In the genomic region with DNA sequence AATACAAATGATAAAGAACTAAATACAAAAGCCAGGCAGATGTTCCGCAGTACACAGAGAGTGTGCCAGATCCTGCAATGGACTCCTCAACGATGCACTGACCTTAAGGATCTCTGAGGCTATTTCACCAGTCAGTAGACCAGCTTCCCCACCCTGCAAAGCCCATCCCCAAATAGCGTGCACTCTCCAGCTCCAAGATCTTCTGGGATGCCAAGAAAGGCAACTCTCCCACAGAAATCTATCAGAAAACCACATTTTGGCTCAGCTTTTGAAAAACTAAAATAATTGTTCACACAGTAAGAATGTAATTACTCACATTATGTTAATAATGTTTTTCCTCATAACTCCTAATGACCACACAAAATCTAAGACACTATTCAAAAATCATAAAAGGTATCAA, we compare ENCODE assay signal across 27 cellular contexts.
A peak's percentile ranks its signal among the peaks of the same experiment; 100 is the strongest.
DNase-seq lines count a peak whose midpoint lies in the region; ATAC-seq, FAIRE-seq and TF ChIP-seq lines count a peak whose summit lies in the region.
"Had no signal": no experiment of that assay in that cellular context is flagged by ENCODE, and none has a peak within 500 bp of the region (broad histone marks: within the 10 kb centered on the region; RNA-seq: fewer than 3 reads in every experiment).

No MANE protein-coding gene starts in this region.

- H3K4me1 ChIP-seq in SK-N-SH (ENCODE audit: control insufficient read depth in 1 of 2, insufficient read depth in 2 of 2, low read depth in 1 of 2, low read length in 1 of 2) (peaks cover 12 to 19% of the 10 kb centered on the region in 2 experiments; a peak in 3 of 4 replicates), lower lobe of right lung (peaks cover 29% of the 10 kb centered on the region), upper lobe of left lung (peaks cover 3 to 20% (median 12%) of the 10 kb centered on the region in 4 donors)

- peaks cover 10% of the 10 kb centered on the region for H3K4me1 Mint-ChIP-seq in progenitor cell of endocrine pancreas (ENCODE audit: low read depth)
- peaks cover 20% of the 10 kb centered on the region for H3K4me1 Mint-ChIP-seq in activated CD8-positive, alpha-beta T cell treated with anti-CD3 and anti-CD28 coated beads for 36 hours (ENCODE audit: low read depth)

- no peak for FAIRE-seq in urothelium cell line (lab: Jason Lieb, UNC)
- FAIRE-seq: GM18507 had no signal

- H4K20me1 ChIP-seq in SK-N-SH (ENCODE audit: insufficient read depth), result peaks cover 60% of the 10 kb centered on the region

- intact Hi-C loops in lower lobe of right lung (cut with DNase I), result no loop called here
- intact Hi-C loops in activated CD8-positive, alpha-beta T cell treated with anti-CD3 and anti-CD28 coated beads for 36 hours (cut with micrococcal nuclease), result no loop called here

- H3K9me3 ChIP-seq in SK-N-SH, result no peaks in the 10 kb centered on the region
- H3K9me3 ChIP-seq in lower lobe of right lung, result no peaks in the 10 kb centered on the region
- no peaks in the 10 kb centered on the region for H3K9me3 ChIP-seq in upper lobe of left lung
- H3K9me3 ChIP-seq: BE2C had no signal

- H3K27ac ChIP-seq in SK-N-SH (ENCODE audit: low read depth in 2 of 2, low read length in 1 of 2), result peak overlapping the region in 1 of 2 experiments; percentile 20; a peak in 1 of 4 replicates
- H3K27ac ChIP-seq in lower lobe of right lung, result peak overlapping the region; percentile 47
- H3K27ac ChIP-seq in upper lobe of left lung, result peak overlapping the region in 3 of 4 donors; percentile 5 to 32 (median 23)
- H3K27ac ChIP-seq: 22Rv1, KMS-11, RWPE1 had no signal

- H3K27ac Mint-ChIP-seq in progenitor cell of endocrine pancreas, result peak overlapping the region; percentile 11
- H3K27ac Mint-ChIP-seq in activated CD8-positive, alpha-beta T cell treated with anti-CD3 and anti-CD28 coated beads for 36 hours, result no peak overlapping the region
- H3K27ac Mint-ChIP-seq: CD14-positive monocyte, GM23338 had no signal

- no peak overlapping the region for H2AFZ ChIP-seq in SK-N-SH (ENCODE audit: low read depth)
- H2AFZ ChIP-seq: GM23338 had no signal

- H3K4me3 ChIP-seq in SK-N-SH (ENCODE audit: low read depth in 2 of 2, low read length in 1 of 2) (no peak overlapping the region), lower lobe of right lung (no peak overlapping the region), upper lobe of left lung (no peak overlapping the region)
- H3K4me3 ChIP-seq: GM23338 had no signal

- H3K9me2 ChIP-seq in SK-N-SH, result no peaks in the 10 kb centered on the region

- CTCF ChIA-PET in SK-N-SH (lab: Yijun Ruan, JAX), result interaction anchor here (1.1 kb wide), 1 partner anchor 15 kb away, joined by 3 read pairs; no protein-coding TSS in a partner anchor
- CTCF ChIA-PET in activated CD8-positive, alpha-beta T cell treated with anti-CD3 and anti-CD28 coated beads for 36 hours (lab: Charles Lee), result no interaction called here

- no peak for TF ChIP-seq RAD21 in SK-N-SH (IDR thresholded peaks at IDR 0.05; ENCODE audit: low read length)

- H3K9ac ChIP-seq in SK-N-SH, result no peak overlapping the region
- H3K9ac ChIP-seq: KMS-11 had no signal

- H3K4me3 Mint-ChIP-seq in progenitor cell of endocrine pancreas (ENCODE audit: low read depth), result no peak overlapping the region
- H3K4me3 Mint-ChIP-seq in activated CD8-positive, alpha-beta T cell treated with anti-CD3 and anti-CD28 coated beads for 36 hours, result no peak overlapping the region
- H3K4me3 Mint-ChIP-seq: CD14-positive monocyte; CD8-positive, alpha-beta memory T cell; GM23338 had no signal

- H3K4me2 ChIP-seq in SK-N-SH, result no peak overlapping the region
- H3K4me2 ChIP-seq: GM23338, KMS-11 had no signal

- no peak for ATAC-seq in SK-N-SH treated with all-trans-retinoic acid at 6 μM for 48 hours
- ATAC-seq in lower lobe of right lung, result no peak
- no peak for ATAC-seq in upper lobe of left lung (ENCODE audit: low FRiP score in 2 of 2)
- ATAC-seq in activated CD8-positive, alpha-beta T cell treated with anti-CD3 and anti-CD28 coated beads for 36 hours, result no peak
- ATAC-seq in HG03159 (IDR thresholded peaks at IDR 0.05; ENCODE audit: unreplicated experiment), result no peak
- ATAC-seq: GM23338, Panc1 had no signal

- no peak for TF ChIP-seq POLR2A in upper lobe of left lung (IDR thresholded peaks at IDR 0.05)

- H3K36me3 ChIP-seq in SK-N-SH (replicated peaks in 1 of 2; ENCODE audit: control insufficient read depth in 1 of 2, insufficient read depth in 2 of 2, low read length in 1 of 2) (peaks cover 6 to 13% of the 10 kb centered on the region in 2 experiments), lower lobe of right lung (peaks cover 4% of the 10 kb centered on the region), upper lobe of left lung (peaks cover 0 to 5% (median 0%) of the 10 kb centered on the region in 4 donors)

- peaks cover 93% of the 10 kb centered on the region for H3K79me2 ChIP-seq in SK-N-SH (ENCODE audit: insufficient read depth)

- peaks cover 12% of the 10 kb centered on the region for H3K36me3 Mint-ChIP-seq in progenitor cell of endocrine pancreas (ENCODE audit: insufficient read depth)
- H3K36me3 Mint-ChIP-seq in activated CD8-positive, alpha-beta T cell treated with anti-CD3 and anti-CD28 coated beads for 36 hours (ENCODE audit: low read depth), result peaks cover 25% of the 10 kb centered on the region

- 96% methylated on average over 3 of the region's 3 CpGs for WGBS in SK-N-SH (ENCODE audit: low lambda C conversion rate)
- WGBS in upper lobe of left lung, 2 donors, result 84 to 97% methylated on average over 3 of the region's 3 CpGs

- H3F3A ChIP-seq in SK-N-SH (replicated peaks; ENCODE audit: insufficient read depth), result peaks cover 8% of the 10 kb centered on the region

- no peaks in the 10 kb centered on the region for H3K27me3 ChIP-seq in SK-N-SH (ENCODE audit: insufficient read depth)
- H3K27me3 ChIP-seq in lower lobe of right lung (ENCODE audit: low read depth), result no peaks in the 10 kb centered on the region
- H3K27me3 ChIP-seq in upper lobe of left lung, result no peaks in the 10 kb centered on the region
- H3K27me3 ChIP-seq: BE2C had no signal

- H3K27me3 Mint-ChIP-seq in progenitor cell of endocrine pancreas, result no peaks in the 10 kb centered on the region
- H3K27me3 Mint-ChIP-seq in activated CD8-positive, alpha-beta T cell treated with anti-CD3 and anti-CD28 coated beads for 36 hours, result no peaks in the 10 kb centered on the region
- H3K27me3 Mint-ChIP-seq: CD8-positive, alpha-beta memory T cell had no signal

- DNase-seq in SK-N-SH (no peak), lower lobe of right lung (no peak), progenitor cell of endocrine pancreas (ENCODE audit: low spot score, unreplicated experiment) (no peak), upper lobe of left lung (no peak), urothelium cell line (ENCODE audit: low spot score) (no peak)
- DNase-seq in activated CD8-positive, alpha-beta T cell treated with anti-CD3 and anti-CD28 coated beads for 36 hours, result no peak
- DNase-seq: BE2C; Calu3; CD8-positive, alpha-beta memory T cell; DMS153; DND-41; HCEC 1CT; IMR-90; MM.1S; NCI-H2029 treated with DMSO at 0.1 percent for 48 hours; NCI-H2227 treated with DMSO at 0.1 percent for 48 hours; NCI-H526 treated with DMSO at 0.1 percent for 48 hours; SHP77 had no signal

- POLR2A ChIA-PET in SK-N-SH (lab: Yijun Ruan, JAX), result no interaction called here
- POLR2A ChIA-PET in activated CD8-positive, alpha-beta T cell treated with anti-CD3 and anti-CD28 coated beads for 36 hours (lab: Charles Lee), result no interaction called here

- TF ChIP-seq EP300 in SK-N-SH (IDR thresholded peaks at IDR 0.05; ENCODE audit: borderline replicate concordance in 1 of 2, low read depth in 1 of 2, low read length in 1 of 2), result no peak
- no peak for TF ChIP-seq EP300 in upper lobe of left lung (IDR thresholded peaks at IDR 0.05)

- H3K9me3 Mint-ChIP-seq in progenitor cell of endocrine pancreas (ENCODE audit: low read depth), result no peaks in the 10 kb centered on the region
- H3K9me3 Mint-ChIP-seq in activated CD8-positive, alpha-beta T cell treated with anti-CD3 and anti-CD28 coated beads for 36 hours, result no peaks in the 10 kb centered on the region
- H3K9me3 Mint-ChIP-seq: CD14-positive monocyte; CD8-positive, alpha-beta memory T cell; GM23338 had no signal

- no peak for TF ChIP-seq CTCF in SK-N-SH (IDR thresholded peaks at IDR 0.05)
- no peak for TF ChIP-seq CTCF in lower lobe of right lung (IDR thresholded peaks at IDR 0.05)
- no peak for TF ChIP-seq CTCF in progenitor cell of endocrine pancreas (IDR thresholded peaks at IDR 0.05; ENCODE audit: unreplicated experiment)
- TF ChIP-seq CTCF in upper lobe of left lung (IDR thresholded peaks at IDR 0.05), result no peak
- no peak for TF ChIP-seq CTCF in activated CD8-positive, alpha-beta T cell treated with anti-CD3 and anti-CD28 coated beads for 36 hours (IDR thresholded peaks at IDR 0.05)

TF ChIP-seq in SK-N-SH treated with all-trans-retinoic acid at 6 μM for 48 hours, 23 proteins besides CTCF, POLR2A, EP300 and RAD21:
- no peak for TF ChIP-seq BACH2 (CRISPR knock-in tag; IDR thresholded peaks at IDR 0.05; ENCODE audit: borderline replicate concordance)
- peak; percentile 81; the same call in 1 of the 2 replicates for TF ChIP-seq ZNF70 (CRISPR knock-in tag; IDR thresholded peaks at IDR 0.05)

TF ChIP-seq in SK-N-SH, 30 proteins besides CTCF, POLR2A, EP300 and RAD21:
- TF ChIP-seq FOSL2 (IDR thresholded peaks at IDR 0.05; ENCODE audit: borderline replicate concordance, low read depth), result no peak
- no peak for TF ChIP-seq TEAD4 (IDR thresholded peaks at IDR 0.05; ENCODE audit: borderline replicate concordance, insufficient read depth)
